ENCODE assay signal across 1 cellular context in genomic region chr2:60888853-60889252, GRCh38.
TF ChIP-seq lines count a peak whose summit lies in the region.

No MANE protein-coding gene starts in this region.

TF ChIP-seq in K562, 482 proteins besides CTCF, POLR2A, EP300 and RAD21 (continued from another document):
- peak; percentile 60 for TF ChIP-seq TFE3 (CRISPR knock-in tag; IDR thresholded peaks at IDR 0.05)
